Comparison of ENCODE assay signal across 23 cellular contexts in the genomic region with DNA sequence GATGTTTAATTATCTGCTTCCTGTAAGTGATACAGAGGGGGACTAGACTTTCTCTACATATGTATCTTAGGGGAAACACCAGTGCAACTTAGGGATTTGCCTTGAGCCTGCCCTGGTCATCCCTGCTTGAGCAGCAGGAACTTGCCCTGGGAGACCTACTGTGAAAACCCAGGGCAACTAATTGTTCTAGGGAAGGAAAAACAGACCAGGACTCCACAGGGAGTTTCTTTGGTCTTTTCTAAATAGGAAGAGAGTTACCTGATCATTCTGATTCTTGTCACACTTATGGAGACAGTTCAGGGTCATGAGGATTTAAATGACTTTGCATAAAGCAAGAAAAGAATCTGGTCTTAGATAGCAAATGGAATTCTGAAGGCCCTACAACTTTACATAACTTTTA.
DNase-seq lines count a peak whose midpoint lies in the region; ATAC-seq and TF ChIP-seq lines count a peak whose summit lies in the region.
"Had no signal": no experiment of that assay in that cellular context is flagged by ENCODE, and none has a peak within 500 bp of the region (broad histone marks: within the 10 kb centered on the region; RNA-seq: fewer than 3 reads in every experiment).

No MANE protein-coding gene starts in this region.

- DNase-seq in ELF-1 (ENCODE audit: low read depth, low spot score): peak; percentile 27
- peak; percentile 64 for DNase-seq in endodermal cell
- DNase-seq in mesendoderm: peak; percentile 80
- no peak for DNase-seq in lower lobe of right lung
- DNase-seq in ovary: no peak
- no peak for DNase-seq in GDM1 (lab: John Stamatoyannopoulos, UW)
- no peak for DNase-seq in central memory CD4-positive, alpha-beta T cell
- DNase-seq: ACHN; CD8-positive, alpha-beta T cell; DMS153; GOT3; Karpas-422; MV-4-11; NCI-H1105 treated with DMSO at 0.1 percent for 48 hours; NCI-H2081; NCI-H2171; NCI-H345; NCI-H524; NCI-H82; OCI-M1 had no signal

- no peak overlapping the region for H3K18ac ChIP-seq in mesendoderm (ENCODE audit: low read length)

- H3K36me3 ChIP-seq in HUES64 (ENCODE audit: insufficient read depth, low read length) (peaks cover 4% of the 10 kb centered on the region; the same call in 1 of the 2 replicates), endodermal cell (ENCODE audit: control insufficient read depth, insufficient read depth, low read length) (no peaks in the 10 kb centered on the region), mesendoderm (ENCODE audit: control insufficient read depth, insufficient read depth, low read length) (no peaks in the 10 kb centered on the region), lower lobe of right lung (no peaks in the 10 kb centered on the region), ovary (no peaks in the 10 kb centered on the region)
- H3K36me3 ChIP-seq: BLaER1 treated with 17β-estradiol and CSF1 and Interleukin-3, amounts not matched to agents 10 nM and 100 nM had no signal

- H3K79me1 ChIP-seq in mesendoderm (ENCODE audit: low read length): no peaks in the 10 kb centered on the region

- H3K23ac ChIP-seq in mesendoderm (ENCODE audit: low read length): no peak overlapping the region

- no peak overlapping the region for H3K4me2 ChIP-seq in mesendoderm (ENCODE audit: low read length)
- H3K4me2 ChIP-seq: BLaER1 treated with 17β-estradiol and CSF1 and Interleukin-3, amounts not matched to agents 10 nM and 100 nM had no signal

- no peak overlapping the region for H2AK5ac ChIP-seq in mesendoderm (ENCODE audit: low read length)

- no peak for TF ChIP-seq EP300 in ovary (IDR thresholded peaks at IDR 0.05)

- H3K27ac Mint-ChIP-seq in endodermal cell: peak overlapping the region; percentile 68
- H3K27ac Mint-ChIP-seq: CD8-positive, alpha-beta T cell had no signal

- H3K79me2 ChIP-seq in mesendoderm (ENCODE audit: control insufficient read depth, insufficient read depth, low read length): no peaks in the 10 kb centered on the region

- no peak overlapping the region for H2BK120ac ChIP-seq in mesendoderm (ENCODE audit: low read depth, low read length)

- peak overlapping the region; percentile 59; the same call in 1 of the 2 replicates for H3K27ac ChIP-seq in HUES64 (ENCODE audit: low read depth, low read length)
- no peak overlapping the region for H3K27ac ChIP-seq in endodermal cell (ENCODE audit: low read depth, low read length)
- no peak overlapping the region for H3K27ac ChIP-seq in mesendoderm (ENCODE audit: low read depth, low read length)
- no peak overlapping the region for H3K27ac ChIP-seq in lower lobe of right lung
- H3K27ac ChIP-seq in ovary: no peak overlapping the region
- H3K27ac ChIP-seq: 22Rv1; BLaER1 treated with 17β-estradiol and CSF1 and Interleukin-3, amounts not matched to agents 10 nM and 100 nM had no signal

- no peak for TF ChIP-seq POLR2A in ovary (IDR thresholded peaks at IDR 0.05)

- H3K4ac ChIP-seq in mesendoderm (ENCODE audit: low read depth, low read length): no peak overlapping the region

- intact Hi-C loops in lower lobe of right lung (cut with DNase I) (no loop called here), ovary (cut with DNase I) (no loop called here)

- H3K9me3 ChIP-seq in HUES64 (ENCODE audit: insufficient read depth, low read depth, low read length): peaks cover 12% of the 10 kb centered on the region; the same call in 1 of the 2 replicates
- H3K9me3 ChIP-seq in endodermal cell (ENCODE audit: control insufficient read depth, low read length): peaks cover 26% of the 10 kb centered on the region
- H3K9me3 ChIP-seq in lower lobe of right lung: no peaks in the 10 kb centered on the region
- H3K9me3 ChIP-seq in ovary: no peaks in the 10 kb centered on the region

- H3K4me1 Mint-ChIP-seq in endodermal cell: peaks cover 15% of the 10 kb centered on the region

- H3K27me3 ChIP-seq in HUES64 (ENCODE audit: insufficient read depth, low read length): no peaks in the 10 kb centered on the region
- H3K27me3 ChIP-seq in endodermal cell (ENCODE audit: control insufficient read depth, insufficient read depth, low read length, poor library complexity, severe bottlenecking): no peaks in the 10 kb centered on the region
- no peaks in the 10 kb centered on the region for H3K27me3 ChIP-seq in mesendoderm (ENCODE audit: insufficient read depth, low read length, poor library complexity)
- H3K27me3 ChIP-seq in lower lobe of right lung (ENCODE audit: low read depth): no peaks in the 10 kb centered on the region
- H3K27me3 ChIP-seq in ovary: no peaks in the 10 kb centered on the region
- H3K27me3 ChIP-seq: BLaER1 treated with 17β-estradiol and CSF1 and Interleukin-3, amounts not matched to agents 10 nM and 100 nM had no signal

- no peak overlapping the region for H4K5ac ChIP-seq in mesendoderm (ENCODE audit: low read length)

- TF ChIP-seq CTCF in endodermal cell (conservative IDR thresholded peaks at IDR 0.05) (no peak), lower lobe of right lung (IDR thresholded peaks at IDR 0.05) (no peak), ovary (IDR thresholded peaks at IDR 0.05) (no peak)

- H3K4me1 ChIP-seq in HUES64 (ENCODE audit: insufficient read depth, low read length) (peaks cover 21% of the 10 kb centered on the region), endodermal cell (ENCODE audit: control insufficient read depth, insufficient read depth, low read length) (peaks cover 3% of the 10 kb centered on the region), mesendoderm (ENCODE audit: control insufficient read depth, low read depth, low read length) (peaks cover 2% of the 10 kb centered on the region), lower lobe of right lung (no peaks in the 10 kb centered on the region), ovary (ENCODE audit: insufficient read depth) (no peaks in the 10 kb centered on the region)

- peaks cover 17% of the 10 kb centered on the region for H3K9me3 Mint-ChIP-seq in endodermal cell

- H3K4me3 ChIP-seq in HUES64 (ENCODE audit: low read length) (no peak overlapping the region), endodermal cell (ENCODE audit: low read length) (no peak overlapping the region), mesendoderm (ENCODE audit: low read length) (no peak overlapping the region), lower lobe of right lung (no peak overlapping the region), ovary (no peak overlapping the region)
- H3K4me3 ChIP-seq: BLaER1 treated with 17β-estradiol and CSF1 and Interleukin-3, amounts not matched to agents 10 nM and 100 nM had no signal

- no peak for ATAC-seq in lower lobe of right lung
- ATAC-seq: CD8-positive, alpha-beta T cell had no signal

- no peak overlapping the region for H3K56ac ChIP-seq in mesendoderm (ENCODE audit: low read length)

- H3K27me3 Mint-ChIP-seq in endodermal cell (ENCODE audit: insufficient read depth): no peaks in the 10 kb centered on the region

- no peak overlapping the region for H3K9ac ChIP-seq in HUES64 (ENCODE audit: low read depth, low read length)
- no peak overlapping the region for H3K9ac ChIP-seq in endodermal cell (ENCODE audit: extremely low read depth, low read length, poor library complexity, severe bottlenecking)
- no peak overlapping the region for H3K9ac ChIP-seq in mesendoderm (ENCODE audit: low read length)
- H3K9ac ChIP-seq: BLaER1 treated with 17β-estradiol and CSF1 and Interleukin-3, amounts not matched to agents 10 nM and 100 nM had no signal

- H4K8ac ChIP-seq in mesendoderm (ENCODE audit: low read depth, low read length): no peak overlapping the region

- H3K4me3 Mint-ChIP-seq in endodermal cell: no peak overlapping the region
- H3K4me3 Mint-ChIP-seq: CD8-positive, alpha-beta T cell had no signal

- H2BK15ac ChIP-seq in mesendoderm (replicated peaks; ENCODE audit: low read depth): no peak overlapping the region

- no peak overlapping the region for H2BK5ac ChIP-seq in mesendoderm (ENCODE audit: low read length)

- peaks cover 20% of the 10 kb centered on the region for H3K36me3 Mint-ChIP-seq in endodermal cell (ENCODE audit: low read depth)
- H3K36me3 Mint-ChIP-seq: CD8-positive, alpha-beta T cell had no signal

Comparison
In these comparisons a context has a peak if more than half of its experiments do, and no peak if none do; other contexts are left out.
1. DNase-seq: peak in ELF-1 (single experiment), endodermal cell (single experiment) and mesendoderm (single experiment); none in lower lobe of right lung (single experiment), ovary (0 of 5), GDM1 (single experiment) and central memory CD4-positive, alpha-beta T cell (single experiment).